Comparison of ENCODE assay signal across 8 cellular contexts in genomic region chr4:47836655-47837581, GRCh38. TPM values are rescaled to one million over a fixed set of nuclear protein-coding genes. Genes with fewer than 3 reads are reported as not detected.
DNase-seq lines count a peak whose midpoint lies in the region; ATAC-seq, FAIRE-seq and TF ChIP-seq lines count a peak whose summit lies in the region.

No MANE protein-coding gene starts in this region.

- ATAC-seq in A549 (peak; percentile 97 to 99), HG02970 (IDR thresholded peaks at IDR 0.05; ENCODE audit: low FRiP score, unreplicated experiment) (peak; percentile 52)

- H3K27me3 ChIP-seq in WERI-Rb-1 (ENCODE audit: insufficient read depth, low read depth, severe bottlenecking) (no peaks in the 10 kb centered on the region), small intestine (ENCODE audit: control insufficient read depth in 2 of 2, insufficient read depth in 2 of 2, low read length in 2 of 2) (no peaks in the 10 kb centered on the region)

- 0% methylated on average over 2 of the region's 54 CpGs for WGBS in A549 (ENCODE audit: missing lambda C conversion rate)
- WGBS in small intestine, 3 donors = 0 to 1% (median 1%) methylated on average over 39 to 54 of the region's 54 CpGs

- H3K27ac ChIP-seq in A549 = peak overlapping the region; percentile 31 to 78; a peak in 3 of 6 replicates
- peak overlapping the region; percentile 69 for H3K27ac ChIP-seq in WERI-Rb-1
- no peak overlapping the region for H3K27ac ChIP-seq in small intestine (ENCODE audit: low read depth in 1 of 2, low read length in 1 of 2)

- H3K9me3 ChIP-seq in A549 (peaks cover 3% of the 10 kb centered on the region; the same call in 1 of the 3 replicates), WERI-Rb-1 (ENCODE audit: severe bottlenecking) (no peaks in the 10 kb centered on the region), small intestine (ENCODE audit: control insufficient read depth, low read depth) (no peaks in the 10 kb centered on the region)

- no peak for TF ChIP-seq EP300 in A549 (IDR thresholded peaks at IDR 0.05)

- H3K4me1 ChIP-seq in A549 = 0 out of 3 replicates have a peak, but pooled peaks cover 3% of the 10 kb centered on the region
- peaks cover 0 to 8% of the 10 kb centered on the region in 2 donors for H3K4me1 ChIP-seq in small intestine (ENCODE audit: control insufficient read depth in 2 of 2, insufficient read depth in 1 of 2, low read depth in 1 of 2, low read length in 1 of 2)

- H3K4me3 ChIP-seq in A549 (peak overlapping the region; percentile 58), WERI-Rb-1 (ENCODE audit: low read depth, low read length) (peak overlapping the region; percentile 94), small intestine (ENCODE audit: low read depth in 1 of 2, low read length in 2 of 2) (peak overlapping the region in 1 of 2 donors; percentile 61)

- FAIRE-seq in A549 (lab: Jason Lieb, UNC) (no peak), GM18507 (lab: Jason Lieb, UNC) (peak; percentile 80), small intestine (lab: Jason Lieb, UNC) (no peak)

- no peaks in the 10 kb centered on the region for H3K36me3 ChIP-seq in WERI-Rb-1
- no peaks in the 10 kb centered on the region for H3K36me3 ChIP-seq in small intestine (ENCODE audit: control insufficient read depth in 2 of 2, insufficient read depth in 2 of 2, low read length in 2 of 2)

- peak; percentile 57 to 63; a peak in 4 of 5 replicates for TF ChIP-seq RAD21 in A549 (conservative IDR thresholded peaks at IDR 0.05 in 1 of 2, IDR thresholded peaks at IDR 0.05 in 1 of 2)

- TF ChIP-seq CTCF in A549 (IDR thresholded peaks at IDR 0.05) (peak; percentile 43; the same call in 2 of the 3 replicates), WERI-Rb-1 (IDR thresholded peaks at IDR 0.05; ENCODE audit: low read depth, low read length) (peak; percentile 90)

- CTCF ChIA-PET in A549 (lab: Yijun Ruan, JAX) = interaction anchor here (0.6 to 1.8 kb wide), 25 partner anchors 9 to 187 kb away, joined by 3 to 13 read pairs (median 4); no protein-coding TSS in a partner anchor

- TF ChIP-seq POLR2A in A549 (IDR thresholded peaks at IDR 0.05; ENCODE audit: low read length) = no peak

- DNase-seq in A549 (ENCODE audit: low read depth in 1 of 2, low spot score in 1 of 2) (peak; percentile 49 to 74), GM18507 (ENCODE audit: extremely low spot score, insufficient read length, low read depth) (peak; percentile 43), NCI-H2081 treated with DMSO at 0.1 percent for 48 hours (lab: John Stamatoyannopoulos, UW) (peak; percentile 66), WERI-Rb-1 (peak; percentile 92), iris pigment epithelial cell (ENCODE audit: low read depth) (peak; percentile 86), small intestine (peak; percentile 83)
- peak; percentile 34 for DNase-seq in central memory CD4-positive, alpha-beta T cell

- POLR2A ChIA-PET in A549 (lab: Yijun Ruan, JAX) = interaction anchor here (0.6 kb wide), 1 partner anchor 77 kb away, joined by 3 read pairs; no protein-coding TSS in a partner anchor

- H3K4me2 ChIP-seq in A549 = peak overlapping the region; percentile 99

TF ChIP-seq in A549, 52 proteins besides CTCF, POLR2A, EP300 and RAD21:
- TF ChIP-seq MAZ (IDR thresholded peaks at IDR 0.05; ENCODE audit: borderline replicate concordance, low read depth, low read length) = no peak
- TF ChIP-seq MAX (IDR thresholded peaks at IDR 0.05) = 0 out of 2 replicates have a peak, but pooled peaks have one; percentile 18
- peak; percentile 49; the same call in 2 of the 3 replicates for TF ChIP-seq SMC3 (IDR thresholded peaks at IDR 0.05)
- TF ChIP-seq ZNF302 (CRISPR knock-in tag; IDR thresholded peaks at IDR 0.05) = no peak

RNA-seq across cellular contexts. Expression of gene CORIN, which starts 0.9 kb away (rescaled TPM):
- 0.03 TPM in 1 of 2 replicates, not detected in the other for polyA plus RNA-seq in A549 (2011; rRNA removed)
- polyA plus RNA-seq in A549 (2012; cell fraction: cytosol; rRNA removed) = 0.05 TPM in 1 of 2 replicates, not detected in the other
- polyA plus RNA-seq in A549 (2012; cell fraction: nucleus; rRNA removed) = 0.01 TPM in 1 of 2 replicates, not detected in the other
- polyA plus RNA-seq in A549 (2017; fragmentation: RNase III; extraction: RNeasy Plus Mini Kit Qiagen cat#74134 plus additional on column Dnase treatment) = not detected in 3 replicates
- polyA minus RNA-seq in A549 (2011; rRNA and poly(A)+ RNA removed) = 0.41 TPM in 1 of 2 replicates, not detected in the other
- polyA plus RNA-seq in small intestine = under 1 TPM in 1 of 3 donors, not detected in 2; 0.04 TPM

Comparison
In these comparisons a context has a peak if more than half of its experiments do, and no peak if none do; other contexts are left out.
1. DNase-seq: peak in every context shown above with its lines; median percentile 92 in WERI-Rb-1; 86 in iris pigment epithelial cell; 83 in small intestine; 66 in NCI-H2081 treated with DMSO at 0.1 percent for 48 hours; 62 in A549; 43 in GM18507; 34 in central memory CD4-positive, alpha-beta T cell.
2. H3K27ac ChIP-seq: peak in A549 (2 of 2) and WERI-Rb-1 (single experiment); none in small intestine (0 of 2).